8 cellular contexts compared by ENCODE assay signal in the genomic region with DNA sequence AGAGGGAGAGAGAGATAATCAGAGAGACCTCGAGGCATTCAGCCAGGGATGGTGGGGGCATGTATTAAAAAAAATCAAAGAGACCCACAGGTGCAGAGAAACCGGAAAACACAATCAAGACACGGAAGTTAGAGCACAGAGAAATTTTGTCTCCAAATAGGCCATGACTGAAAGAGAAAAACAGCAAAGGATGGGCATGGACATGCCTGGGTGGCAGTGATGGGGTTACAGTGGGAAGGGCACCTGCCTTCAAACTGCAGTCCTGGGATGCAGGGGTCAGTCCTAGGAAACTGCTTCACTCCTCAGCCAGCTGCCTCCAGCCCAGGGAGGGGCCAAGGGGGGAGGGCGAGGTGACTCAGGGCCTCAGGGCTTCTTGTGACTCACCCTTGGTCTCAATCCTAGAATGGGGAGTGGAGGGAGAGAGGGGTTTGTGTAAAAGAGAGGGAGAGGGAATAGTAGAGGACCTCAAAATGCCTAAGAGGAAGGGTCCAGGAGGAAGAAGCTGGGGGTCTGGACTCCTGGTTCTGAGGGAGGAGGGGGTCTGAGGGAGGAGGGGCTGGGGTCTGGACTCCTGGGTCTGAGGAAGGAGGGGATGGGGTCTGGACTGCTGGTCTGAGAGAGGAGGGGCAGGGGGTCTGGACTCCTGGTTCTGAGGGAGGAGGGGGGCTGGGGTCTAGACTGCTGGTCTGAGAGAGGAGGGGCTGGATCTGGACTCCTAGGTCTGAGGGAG. TPM values are rescaled to one million over a fixed set of nuclear protein-coding genes. Genes with fewer than 3 reads are reported as not detected.
DNase-seq lines count a peak whose midpoint lies in the region; ATAC-seq and TF ChIP-seq lines count a peak whose summit lies in the region.

No MANE protein-coding gene starts in this region.

- H3K36me3 ChIP-seq in WERI-Rb-1 = no peaks in the 10 kb centered on the region
- no peaks in the 10 kb centered on the region for H3K36me3 ChIP-seq in colonic mucosa

- no peak overlapping the region; the same call in 1 of the 2 replicates for H3K27ac ChIP-seq in WERI-Rb-1
- no peak overlapping the region for H3K27ac ChIP-seq in colonic mucosa

- DNase-seq in ACHN (peak; percentile 85), HPDE6-E6E7 (ENCODE audit: extremely low spot score) (peak; percentile 90), WERI-Rb-1 (peak; percentile 39), colonic mucosa (peak; percentile 73), posterior vena cava (ENCODE audit: low spot score) (peak; percentile 92)

- no peak for ATAC-seq in GM18520 (IDR thresholded peaks at IDR 0.05; ENCODE audit: unreplicated experiment)
- no peak for ATAC-seq in HG02981 (IDR thresholded peaks at IDR 0.05; ENCODE audit: unreplicated experiment)
- no peak for ATAC-seq in GM18502 (IDR thresholded peaks at IDR 0.05; ENCODE audit: poor library complexity, unreplicated experiment)

- H3K4me3 ChIP-seq in WERI-Rb-1 (ENCODE audit: low read depth, low read length) = no peak overlapping the region
- H3K4me3 ChIP-seq in colonic mucosa = no peak overlapping the region

- H3K9me3 ChIP-seq in WERI-Rb-1 (ENCODE audit: severe bottlenecking) (no peaks in the 10 kb centered on the region), colonic mucosa (no peaks in the 10 kb centered on the region)

- intact Hi-C loops in colonic mucosa (cut with DNase I) = loop anchor here (2.0 kb wide), 1 partner anchor 38 kb away; no protein-coding TSS in a partner anchor
- intact Hi-C loops in posterior vena cava (cut with DNase I) = loop anchor here (2.0 to 5.0 kb wide), 2 partner anchors 37 to 40 kb away; no protein-coding TSS in a partner anchor

- TF ChIP-seq CTCF in WERI-Rb-1 (IDR thresholded peaks at IDR 0.05; ENCODE audit: low read depth, low read length) (no peak), colonic mucosa (IDR thresholded peaks at IDR 0.05) (no peak)

- H3K27me3 ChIP-seq in WERI-Rb-1 (ENCODE audit: insufficient read depth, low read depth, severe bottlenecking) = no peaks in the 10 kb centered on the region
- no peaks in the 10 kb centered on the region for H3K27me3 ChIP-seq in colonic mucosa

- peak overlapping the region in 1 of 2 donors; percentile 69 for H3K9ac ChIP-seq in colonic mucosa (ENCODE audit: low read depth in 2 of 2, low read length in 2 of 2)

- in situ Hi-C loops in ACHN (cut with HindIII; ENCODE audit: low pct_ligation_motif_present, low pct_unique_long_range_greater_than_20kb, low sequenced_read_pairs) = no loop called here

- peaks cover 7% of the 10 kb centered on the region for H3K4me1 ChIP-seq in colonic mucosa

RNA-seq across cellular contexts. Expression of gene KCNN4, which starts 3.6 kb away (rescaled TPM):
- total RNA-seq in colonic mucosa (10 to 100 TPM; 25.4 to 60.9 TPM), posterior vena cava (1 to 10 TPM; 4.0 to 5.8 TPM)

RNA-seq across cellular contexts. Expression of gene LYPD5, which starts 17.8 kb away (rescaled TPM):
- total RNA-seq in colonic mucosa (1 to 10 TPM; 3.3 to 3.9 TPM), posterior vena cava (1 to 10 TPM; 2.5 to 4.0 TPM)

RNA-seq across cellular contexts. Expression of gene SMG9, which starts 29.7 kb away (rescaled TPM):
- 10 to 100 TPM; 30.1 to 66.6 TPM for total RNA-seq in colonic mucosa
- 10 to 100 TPM; 35.3 to 40.4 TPM for total RNA-seq in posterior vena cava

RNA-seq across cellular contexts. Expression of gene ZNF283, which starts 42.7 kb away (rescaled TPM):
- 1 to 10 TPM; 6.5 to 7.3 TPM for total RNA-seq in colonic mucosa
- 1 to 10 TPM; 9.7 to 9.8 TPM for total RNA-seq in posterior vena cava

Comparison
In these comparisons a context has a peak if more than half of its experiments do, and no peak if none do; other contexts are left out.
1. DNase-seq: peak in every context shown above with its lines; median percentile 92 in posterior vena cava; 90 in HPDE6-E6E7; 85 in ACHN; 73 in colonic mucosa; 39 in WERI-Rb-1.